In the genomic region with DNA sequence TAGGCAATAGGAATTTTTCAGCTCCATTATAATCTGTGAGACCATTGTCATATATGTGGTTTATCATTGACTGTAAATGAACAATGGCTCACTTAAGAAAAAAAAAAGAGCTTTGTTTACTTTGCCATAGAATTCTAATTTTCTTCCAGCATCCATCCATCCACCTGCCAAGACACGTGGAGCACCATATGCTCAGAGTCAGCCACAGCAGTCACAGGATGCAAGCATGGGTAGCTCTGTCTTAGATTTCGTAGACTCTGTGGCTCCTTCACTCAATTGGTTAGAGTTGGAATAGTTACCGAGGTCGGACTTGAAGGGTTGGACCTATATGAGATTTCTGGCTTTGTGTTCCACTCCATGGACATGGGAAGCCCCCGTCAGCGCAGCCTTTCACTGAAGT, we compare ENCODE assay signal across 19 cellular contexts.
"Had no signal": no experiment of that assay in that cellular context is flagged by ENCODE, and none has a peak within 500 bp of the region (broad histone marks: within the 10 kb centered on the region; RNA-seq: fewer than 3 reads in every experiment).

No MANE protein-coding gene starts in this region.

- H3K9me3 ChIP-seq: body of pancreas, mucosa of descending colon, thoracic aorta, upper lobe of right lung had no signal

- DNase-seq: activated CD4-positive, alpha-beta T cell treated with anti-CD3 and anti-CD28 coated beads, Interleukin-2, amount 10 ng/mL, durations not matched to agents 7 days and 5 days; activated CD4-positive, CD25-positive, alpha-beta regulatory T cell; activated CD8-positive, alpha-beta memory T cell treated with anti-CD3 and anti-CD28 coated beads, Interleukin-2, amount 50 U/mL, for 48 hours; activated gamma-delta T cell treated with Interleukin-2 at 50 U/mL for 16 hours; activated T-cell treated with anti-CD3 and anti-CD28 coated beads, Interleukin-2, amount 50 U/mL, for 72 hours; amniotic stem cell; body of pancreas; central memory CD4-positive, alpha-beta T cell; effector CD8-positive, alpha-beta T cell; foreskin fibroblast; glutamatergic neuron; left ventricle myocardium superior; mucosa of descending colon; naive thymus-derived CD4-positive, alpha-beta T cell; stimulated activated CD4-positive, alpha-beta T cell treated with anti-CD3 and anti-CD28 coated beads, Interleukin-12 subunit alpha, Interleukin-12 subunit beta, amount 100 ng/mL, for 4 hours; stimulated activated CD4-positive, alpha-beta T cell treated with anti-CD3 and anti-CD28 coated beads, Interleukin-2, amount 100 ng/mL, for 24 hours; upper lobe of right lung had no signal

- H3K27me3 ChIP-seq: body of pancreas, upper lobe of right lung had no signal

- H3K27ac ChIP-seq: body of pancreas, parathyroid adenoma, thoracic aorta, upper lobe of right lung had no signal

- H3K4me1 ChIP-seq: body of pancreas, parathyroid adenoma, upper lobe of right lung had no signal

- H3K4me3 ChIP-seq: body of pancreas, mucosa of descending colon, thoracic aorta, upper lobe of right lung had no signal

- ATAC-seq: activated T-cell treated with anti-CD3 and anti-CD28 coated beads, Interleukin-2, amount 50 U/mL, for 72 hours; left ventricle myocardium superior; mucosa of descending colon; naive thymus-derived CD4-positive, alpha-beta T cell; upper lobe of right lung had no signal
